In the genomic region with DNA sequence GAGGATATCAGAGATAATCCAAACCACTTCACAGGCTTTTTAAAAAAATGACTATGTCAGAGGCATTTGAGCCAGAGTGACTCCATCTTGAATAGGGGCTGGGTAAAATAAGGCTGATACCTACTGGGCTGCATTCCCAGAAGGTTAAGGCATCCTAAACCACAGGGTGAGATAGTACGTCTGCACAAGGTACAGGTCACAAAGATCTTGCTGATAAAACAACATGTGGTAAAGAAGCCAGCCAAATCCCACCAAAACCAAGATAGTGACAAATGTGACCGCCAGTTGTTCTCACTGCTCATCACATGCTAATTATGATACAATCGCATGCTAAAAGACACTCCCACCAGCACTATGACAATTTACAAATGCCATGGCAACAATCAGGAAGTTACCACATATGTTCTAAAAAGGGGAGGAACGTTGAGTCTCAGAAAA, we compare ENCODE assay signal across 1 cellular context.
TF ChIP-seq lines count a peak whose summit lies in the region.

No MANE protein-coding gene starts in this region.

TF ChIP-seq in K562, 482 proteins besides CTCF, POLR2A, EP300 and RAD21 (continued from another document and continues in another):
- TF ChIP-seq, protein P1, sequence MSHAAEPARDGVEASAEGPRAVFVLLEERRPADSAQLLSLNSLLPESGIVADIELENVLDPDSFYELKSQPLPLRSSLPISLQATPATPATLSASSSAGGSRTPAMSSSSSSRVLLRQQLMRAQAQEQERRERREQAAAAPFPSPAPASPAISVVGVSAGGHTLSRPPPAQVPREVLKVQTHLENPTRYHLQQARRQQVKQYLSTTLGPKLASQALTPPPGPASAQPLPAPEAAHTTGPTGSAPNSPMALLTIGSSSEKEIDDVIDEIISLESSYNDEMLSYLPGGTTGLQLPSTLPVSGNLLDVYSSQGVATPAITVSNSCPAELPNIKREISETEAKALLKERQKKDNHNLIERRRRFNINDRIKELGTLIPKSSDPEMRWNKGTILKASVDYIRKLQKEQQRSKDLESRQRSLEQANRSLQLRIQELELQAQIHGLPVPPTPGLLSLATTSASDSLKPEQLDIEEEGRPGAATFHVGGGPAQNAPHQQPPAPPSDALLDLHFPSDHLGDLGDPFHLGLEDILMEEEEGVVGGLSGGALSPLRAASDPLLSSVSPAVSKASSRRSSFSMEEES (CRISPR knock-in tag; IDR thresholded peaks at IDR 0.05), result 0 out of 2 replicates have a peak, but pooled peaks have one; percentile 17
- TF ChIP-seq, protein P2, sequence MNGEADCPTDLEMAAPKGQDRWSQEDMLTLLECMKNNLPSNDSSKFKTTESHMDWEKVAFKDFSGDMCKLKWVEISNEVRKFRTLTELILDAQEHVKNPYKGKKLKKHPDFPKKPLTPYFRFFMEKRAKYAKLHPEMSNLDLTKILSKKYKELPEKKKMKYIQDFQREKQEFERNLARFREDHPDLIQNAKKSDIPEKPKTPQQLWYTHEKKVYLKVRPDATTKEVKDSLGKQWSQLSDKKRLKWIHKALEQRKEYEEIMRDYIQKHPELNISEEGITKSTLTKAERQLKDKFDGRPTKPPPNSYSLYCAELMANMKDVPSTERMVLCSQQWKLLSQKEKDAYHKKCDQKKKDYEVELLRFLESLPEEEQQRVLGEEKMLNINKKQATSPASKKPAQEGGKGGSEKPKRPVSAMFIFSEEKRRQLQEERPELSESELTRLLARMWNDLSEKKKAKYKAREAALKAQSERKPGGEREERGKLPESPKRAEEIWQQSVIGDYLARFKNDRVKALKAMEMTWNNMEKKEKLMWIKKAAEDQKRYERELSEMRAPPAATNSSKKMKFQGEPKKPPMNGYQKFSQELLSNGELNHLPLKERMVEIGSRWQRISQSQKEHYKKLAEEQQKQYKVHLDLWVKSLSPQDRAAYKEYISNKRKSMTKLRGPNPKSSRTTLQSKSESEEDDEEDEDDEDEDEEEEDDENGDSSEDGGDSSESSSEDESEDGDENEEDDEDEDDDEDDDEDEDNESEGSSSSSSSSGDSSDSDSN (IDR thresholded peaks at IDR 0.05; ENCODE audit: borderline replicate concordance in 1 of 2, low read depth in 2 of 2, low read length in 2 of 2), result no peak
- TF ChIP-seq, protein P3, sequence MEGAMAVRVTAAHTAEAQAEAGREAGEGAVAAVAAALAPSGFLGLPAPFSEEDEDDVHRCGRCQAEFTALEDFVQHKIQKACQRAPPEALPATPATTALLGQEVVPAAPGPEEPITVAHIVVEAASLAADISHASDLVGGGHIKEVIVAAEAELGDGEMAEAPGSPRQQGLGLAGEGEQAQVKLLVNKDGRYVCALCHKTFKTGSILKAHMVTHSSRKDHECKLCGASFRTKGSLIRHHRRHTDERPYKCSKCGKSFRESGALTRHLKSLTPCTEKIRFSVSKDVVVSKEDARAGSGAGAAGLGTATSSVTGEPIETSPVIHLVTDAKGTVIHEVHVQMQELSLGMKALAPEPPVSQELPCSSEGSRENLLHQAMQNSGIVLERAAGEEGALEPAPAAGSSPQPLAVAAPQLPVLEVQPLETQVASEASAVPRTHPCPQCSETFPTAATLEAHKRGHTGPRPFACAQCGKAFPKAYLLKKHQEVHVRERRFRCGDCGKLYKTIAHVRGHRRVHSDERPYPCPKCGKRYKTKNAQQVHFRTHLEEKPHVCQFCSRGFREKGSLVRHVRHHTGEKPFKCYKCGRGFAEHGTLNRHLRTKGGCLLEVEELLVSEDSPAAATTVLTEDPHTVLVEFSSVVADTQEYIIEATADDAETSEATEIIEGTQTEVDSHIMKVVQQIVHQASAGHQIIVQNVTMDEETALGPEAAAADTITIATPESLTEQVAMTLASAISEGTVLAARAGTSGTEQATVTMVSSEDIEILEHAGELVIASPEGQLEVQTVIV (CRISPR knock-in tag; IDR thresholded peaks at IDR 0.05; ENCODE audit: borderline replicate concordance), result no peak
- TF ChIP-seq ESRRA (IDR thresholded peaks at IDR 0.05; ENCODE audit: borderline replicate concordance, low read depth) (peak; percentile 44; the same call in 1 of the 2 replicates), ZNF445 (CRISPR knock-in tag; IDR thresholded peaks at IDR 0.05; ENCODE audit: low read depth) (peak; percentile 82; the same call in 1 of the 2 replicates), MAFG (tag; conservative IDR thresholded peaks at IDR 0.05) (0 out of 2 replicates have a peak, but pooled peaks have one; percentile 8), ILK (tag; IDR thresholded peaks at IDR 0.05; ENCODE audit: borderline replicate concordance, low read depth) (peak; percentile 67; the same call in 1 of the 2 replicates), SUPT5H (IDR thresholded peaks at IDR 0.05) (no peak), PCBP1 (IDR thresholded peaks at IDR 0.05; ENCODE audit: low read depth, low read length, poor library complexity, severe bottlenecking) (no peak), ZFP1 (CRISPR knock-in tag; IDR thresholded peaks at IDR 0.05) (0 out of 2 replicates have a peak, but pooled peaks have one; percentile 15), BCL6 (CRISPR knock-in tag; IDR thresholded peaks at IDR 0.05) (peak; percentile 93), TAF9B (IDR thresholded peaks at IDR 0.05; ENCODE audit: partially characterized antibody) (no peak), KLF6 (CRISPR knock-in tag; IDR thresholded peaks at IDR 0.05; ENCODE audit: borderline replicate concordance) (peak; percentile 97), MXI1 (IDR thresholded peaks at IDR 0.05; ENCODE audit: low read depth, low read length) (no peak), ZNF197 (CRISPR knock-in tag; IDR thresholded peaks at IDR 0.05; ENCODE audit: low read depth) (peak; percentile 83; the same call in 1 of the 2 replicates), HEY1 (CRISPR knock-in tag; IDR thresholded peaks at IDR 0.05; ENCODE audit: borderline replicate concordance) (0 out of 2 replicates have a peak, but pooled peaks have one; percentile 11), BDP1 (IDR thresholded peaks at IDR 0.05; ENCODE audit: insufficient read depth, insufficient read length) (no peak), STAT5A (IDR thresholded peaks at IDR 0.05; ENCODE audit: borderline replicate concordance, low read length) (no peak), FUS (optimal IDR thresholded peaks at IDR 0.05; ENCODE audit: low read depth, low read length) (no peak), KLF16 (IDR thresholded peaks at IDR 0.05) (no peak), SRSF9 (IDR thresholded peaks at IDR 0.05; ENCODE audit: borderline replicate concordance, low read depth, low read length) (no peak), CAMTA2 (CRISPR knock-in tag; conservative IDR thresholded peaks at IDR 0.05) (0 out of 2 replicates have a peak, but pooled peaks have one; percentile 53), KLF13 (tag; IDR thresholded peaks at IDR 0.05; ENCODE audit: borderline replicate concordance, low read depth) (no peak), ZNF584 (CRISPR knock-in tag; IDR thresholded peaks at IDR 0.05; ENCODE audit: low read depth) (peak; percentile 95), EZH2 (IDR thresholded peaks at IDR 0.05; ENCODE audit: borderline replicate concordance, low read depth, low read length) (no peak), GTF2E2 (tag; IDR thresholded peaks at IDR 0.05) (no peak), MAFF (IDR thresholded peaks at IDR 0.05; ENCODE audit: low read length) (no peak), PCBP2 (IDR thresholded peaks at IDR 0.05; ENCODE audit: low read depth, low read length, poor library complexity, severe bottlenecking) (no peak), ZNF239 (CRISPR knock-in tag; IDR thresholded peaks at IDR 0.05) (peak; percentile 87), E2F3 (CRISPR knock-in tag; IDR thresholded peaks at IDR 0.05) (peak; percentile 72), ADNP (tag; IDR thresholded peaks at IDR 0.05) (no peak), ZC3H8 (IDR thresholded peaks at IDR 0.05) (no peak), ZNF253 (CRISPR knock-in tag; conservative IDR thresholded peaks at IDR 0.05) (no peak), ZNF785 (CRISPR knock-in tag; IDR thresholded peaks at IDR 0.05) (no peak), NCOA2 (IDR thresholded peaks at IDR 0.05; ENCODE audit: partially characterized antibody in 2 of 2) (no peak)
- TF ChIP-seq, protein P4, sequence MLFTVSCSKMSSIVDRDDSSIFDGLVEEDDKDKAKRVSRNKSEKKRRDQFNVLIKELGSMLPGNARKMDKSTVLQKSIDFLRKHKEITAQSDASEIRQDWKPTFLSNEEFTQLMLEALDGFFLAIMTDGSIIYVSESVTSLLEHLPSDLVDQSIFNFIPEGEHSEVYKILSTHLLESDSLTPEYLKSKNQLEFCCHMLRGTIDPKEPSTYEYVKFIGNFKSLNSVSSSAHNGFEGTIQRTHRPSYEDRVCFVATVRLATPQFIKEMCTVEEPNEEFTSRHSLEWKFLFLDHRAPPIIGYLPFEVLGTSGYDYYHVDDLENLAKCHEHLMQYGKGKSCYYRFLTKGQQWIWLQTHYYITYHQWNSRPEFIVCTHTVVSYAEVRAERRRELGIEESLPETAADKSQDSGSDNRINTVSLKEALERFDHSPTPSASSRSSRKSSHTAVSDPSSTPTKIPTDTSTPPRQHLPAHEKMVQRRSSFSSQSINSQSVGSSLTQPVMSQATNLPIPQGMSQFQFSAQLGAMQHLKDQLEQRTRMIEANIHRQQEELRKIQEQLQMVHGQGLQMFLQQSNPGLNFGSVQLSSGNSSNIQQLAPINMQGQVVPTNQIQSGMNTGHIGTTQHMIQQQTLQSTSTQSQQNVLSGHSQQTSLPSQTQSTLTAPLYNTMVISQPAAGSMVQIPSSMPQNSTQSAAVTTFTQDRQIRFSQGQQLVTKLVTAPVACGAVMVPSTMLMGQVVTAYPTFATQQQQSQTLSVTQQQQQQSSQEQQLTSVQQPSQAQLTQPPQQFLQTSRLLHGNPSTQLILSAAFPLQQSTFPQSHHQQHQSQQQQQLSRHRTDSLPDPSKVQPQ (CRISPR knock-in tag; IDR thresholded peaks at IDR 0.05; ENCODE audit: borderline replicate concordance), result peak; percentile 20; the same call in 1 of the 2 replicates
- TF ChIP-seq, protein P5, sequence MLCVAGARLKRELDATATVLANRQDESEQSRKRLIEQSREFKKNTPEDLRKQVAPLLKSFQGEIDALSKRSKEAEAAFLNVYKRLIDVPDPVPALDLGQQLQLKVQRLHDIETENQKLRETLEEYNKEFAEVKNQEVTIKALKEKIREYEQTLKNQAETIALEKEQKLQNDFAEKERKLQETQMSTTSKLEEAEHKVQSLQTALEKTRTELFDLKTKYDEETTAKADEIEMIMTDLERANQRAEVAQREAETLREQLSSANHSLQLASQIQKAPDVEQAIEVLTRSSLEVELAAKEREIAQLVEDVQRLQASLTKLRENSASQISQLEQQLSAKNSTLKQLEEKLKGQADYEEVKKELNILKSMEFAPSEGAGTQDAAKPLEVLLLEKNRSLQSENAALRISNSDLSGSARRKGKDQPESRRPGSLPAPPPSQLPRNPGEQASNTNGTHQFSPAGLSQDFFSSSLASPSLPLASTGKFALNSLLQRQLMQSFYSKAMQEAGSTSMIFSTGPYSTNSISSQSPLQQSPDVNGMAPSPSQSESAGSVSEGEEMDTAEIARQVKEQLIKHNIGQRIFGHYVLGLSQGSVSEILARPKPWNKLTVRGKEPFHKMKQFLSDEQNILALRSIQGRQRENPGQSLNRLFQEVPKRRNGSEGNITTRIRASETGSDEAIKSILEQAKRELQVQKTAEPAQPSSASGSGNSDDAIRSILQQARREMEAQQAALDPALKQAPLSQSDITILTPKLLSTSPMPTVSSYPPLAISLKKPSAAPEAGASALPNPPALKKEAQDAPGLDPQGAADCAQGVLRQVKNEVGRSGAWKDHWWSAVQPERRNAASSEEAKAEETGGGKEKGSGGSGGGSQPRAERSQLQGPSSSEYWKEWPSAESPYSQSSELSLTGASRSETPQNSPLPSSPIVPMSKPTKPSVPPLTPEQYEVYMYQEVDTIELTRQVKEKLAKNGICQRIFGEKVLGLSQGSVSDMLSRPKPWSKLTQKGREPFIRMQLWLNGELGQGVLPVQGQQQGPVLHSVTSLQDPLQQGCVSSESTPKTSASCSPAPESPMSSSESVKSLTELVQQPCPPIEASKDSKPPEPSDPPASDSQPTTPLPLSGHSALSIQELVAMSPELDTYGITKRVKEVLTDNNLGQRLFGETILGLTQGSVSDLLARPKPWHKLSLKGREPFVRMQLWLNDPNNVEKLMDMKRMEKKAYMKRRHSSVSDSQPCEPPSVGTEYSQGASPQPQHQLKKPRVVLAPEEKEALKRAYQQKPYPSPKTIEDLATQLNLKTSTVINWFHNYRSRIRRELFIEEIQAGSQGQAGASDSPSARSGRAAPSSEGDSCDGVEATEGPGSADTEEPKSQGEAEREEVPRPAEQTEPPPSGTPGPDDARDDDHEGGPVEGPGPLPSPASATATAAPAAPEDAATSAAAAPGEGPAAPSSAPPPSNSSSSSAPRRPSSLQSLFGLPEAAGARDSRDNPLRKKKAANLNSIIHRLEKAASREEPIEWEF (CRISPR knock-in tag; IDR thresholded peaks at IDR 0.05), result 0 out of 2 replicates have a peak, but pooled peaks have one; percentile 38
- TF ChIP-seq, protein P6, sequence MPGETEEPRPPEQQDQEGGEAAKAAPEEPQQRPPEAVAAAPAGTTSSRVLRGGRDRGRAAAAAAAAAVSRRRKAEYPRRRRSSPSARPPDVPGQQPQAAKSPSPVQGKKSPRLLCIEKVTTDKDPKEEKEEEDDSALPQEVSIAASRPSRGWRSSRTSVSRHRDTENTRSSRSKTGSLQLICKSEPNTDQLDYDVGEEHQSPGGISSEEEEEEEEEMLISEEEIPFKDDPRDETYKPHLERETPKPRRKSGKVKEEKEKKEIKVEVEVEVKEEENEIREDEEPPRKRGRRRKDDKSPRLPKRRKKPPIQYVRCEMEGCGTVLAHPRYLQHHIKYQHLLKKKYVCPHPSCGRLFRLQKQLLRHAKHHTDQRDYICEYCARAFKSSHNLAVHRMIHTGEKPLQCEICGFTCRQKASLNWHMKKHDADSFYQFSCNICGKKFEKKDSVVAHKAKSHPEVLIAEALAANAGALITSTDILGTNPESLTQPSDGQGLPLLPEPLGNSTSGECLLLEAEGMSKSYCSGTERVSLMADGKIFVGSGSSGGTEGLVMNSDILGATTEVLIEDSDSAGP (CRISPR knock-in tag; IDR thresholded peaks at IDR 0.05), result no peak
- TF ChIP-seq, protein P7, sequence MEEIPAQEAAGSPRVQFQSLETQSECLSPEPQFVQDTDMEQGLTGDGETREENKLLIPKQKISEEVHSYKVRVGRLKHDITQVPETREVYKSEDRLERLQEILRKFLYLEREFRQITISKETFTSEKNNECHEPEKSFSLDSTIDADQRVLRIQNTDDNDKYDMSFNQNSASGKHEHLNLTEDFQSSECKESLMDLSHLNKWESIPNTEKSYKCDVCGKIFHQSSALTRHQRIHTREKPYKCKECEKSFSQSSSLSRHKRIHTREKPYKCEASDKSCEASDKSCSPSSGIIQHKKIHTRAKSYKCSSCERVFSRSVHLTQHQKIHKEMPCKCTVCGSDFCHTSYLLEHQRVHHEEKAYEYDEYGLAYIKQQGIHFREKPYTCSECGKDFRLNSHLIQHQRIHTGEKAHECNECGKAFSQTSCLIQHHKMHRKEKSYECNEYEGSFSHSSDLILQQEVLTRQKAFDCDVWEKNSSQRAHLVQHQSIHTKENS (CRISPR knock-in tag; IDR thresholded peaks at IDR 0.05), result no peak
- TF ChIP-seq, protein P8, sequence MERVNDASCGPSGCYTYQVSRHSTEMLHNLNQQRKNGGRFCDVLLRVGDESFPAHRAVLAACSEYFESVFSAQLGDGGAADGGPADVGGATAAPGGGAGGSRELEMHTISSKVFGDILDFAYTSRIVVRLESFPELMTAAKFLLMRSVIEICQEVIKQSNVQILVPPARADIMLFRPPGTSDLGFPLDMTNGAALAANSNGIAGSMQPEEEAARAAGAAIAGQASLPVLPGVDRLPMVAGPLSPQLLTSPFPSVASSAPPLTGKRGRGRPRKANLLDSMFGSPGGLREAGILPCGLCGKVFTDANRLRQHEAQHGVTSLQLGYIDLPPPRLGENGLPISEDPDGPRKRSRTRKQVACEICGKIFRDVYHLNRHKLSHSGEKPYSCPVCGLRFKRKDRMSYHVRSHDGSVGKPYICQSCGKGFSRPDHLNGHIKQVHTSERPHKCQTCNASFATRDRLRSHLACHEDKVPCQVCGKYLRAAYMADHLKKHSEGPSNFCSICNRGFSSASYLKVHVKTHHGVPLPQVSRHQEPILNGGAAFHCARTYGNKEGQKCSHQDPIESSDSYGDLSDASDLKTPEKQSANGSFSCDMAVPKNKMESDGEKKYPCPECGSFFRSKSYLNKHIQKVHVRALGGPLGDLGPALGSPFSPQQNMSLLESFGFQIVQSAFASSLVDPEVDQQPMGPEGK (CRISPR knock-in tag; IDR thresholded peaks at IDR 0.05; ENCODE audit: borderline replicate concordance), result no peak
